In genomic region chr3:26193558-26193957, GRCh38 we compare ENCODE assay signal across 18 cellular contexts.
"Had no signal": no experiment of that assay in that cellular context is flagged by ENCODE, and none has a peak within 500 bp of the region (broad histone marks: within the 10 kb centered on the region; RNA-seq: fewer than 3 reads in every experiment).

No MANE protein-coding gene starts in this region.

- DNase-seq: KBM-7, MV-4-11, NCI-H1048, NCI-H1105 treated with DMSO at 0.1 percent for 48 hours, NCI-H1436 treated with DMSO at 0.1 percent for 48 hours, NCI-H1694 treated with DMSO at 0.1 percent for 48 hours, NCI-H2029, NCI-H2081 treated with DMSO at 0.1 percent for 48 hours, NCI-H2171, NCI-H345, NCI-H446 treated with DMSO at 0.1 percent for 48 hours, NCI-H510A treated with DMSO at 0.1 percent for 48 hours, NCI-H526, NCI-H748 treated with DMSO at 0.1 percent for 48 hours, Right ventricle myocardium superior, RPMI8226, SIG-M5, T-helper 2 cell had no signal
